ENCODE assay signal across 18 cellular contexts in the genomic region with DNA sequence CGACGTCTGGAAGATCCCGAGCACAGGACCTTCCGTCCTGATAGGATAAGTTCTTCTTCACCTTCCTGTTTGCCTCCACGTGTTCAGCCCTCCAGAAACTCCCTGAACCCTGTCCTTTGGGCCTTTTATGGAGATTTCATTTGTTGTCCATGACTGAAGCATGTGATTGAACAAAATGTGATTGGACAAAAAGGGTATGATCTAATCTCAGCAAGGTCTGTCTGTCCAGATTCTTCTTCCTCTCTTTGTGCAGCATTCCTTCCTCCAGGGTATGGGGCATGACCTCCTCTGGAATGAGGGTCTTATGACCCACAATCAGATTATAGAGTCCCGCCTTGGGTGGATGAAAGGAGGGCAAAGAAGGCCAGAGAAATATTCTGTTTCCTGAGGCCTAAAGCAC. TPM values are rescaled to one million over a fixed set of nuclear protein-coding genes. Genes with fewer than 3 reads are reported as not detected.
DNase-seq lines count a peak whose midpoint lies in the region; ATAC-seq and TF ChIP-seq lines count a peak whose summit lies in the region.
"Had no signal": no experiment of that assay in that cellular context is flagged by ENCODE, and none has a peak within 500 bp of the region (broad histone marks: within the 10 kb centered on the region; RNA-seq: fewer than 3 reads in every experiment).

A gene (minus strand): TSS at position 101 of the 400 bp plus-strand sequence. CDS start 95,684 bp downstream, outside the sequence.

- H3K36me3 Mint-ChIP-seq in GM23338 (ENCODE audit: low read depth), result no peaks in the 10 kb centered on the region
- no peaks in the 10 kb centered on the region for H3K36me3 Mint-ChIP-seq in endothelial cell (ENCODE audit: low read depth, unreplicated experiment)
- H3K36me3 Mint-ChIP-seq: CD4-positive, CD25-positive, alpha-beta regulatory T cell; CD8-positive, alpha-beta memory T cell; IgD-negative memory B cell had no signal

- H3K27ac Mint-ChIP-seq in GM23338, result no peak within 1 kb of the TSS
- peak within 1 kb of the TSS; percentile 3 for H3K27ac Mint-ChIP-seq in endothelial cell (ENCODE audit: unreplicated experiment)
- H3K27ac Mint-ChIP-seq: CD4-positive, CD25-positive, alpha-beta regulatory T cell; CD8-positive, alpha-beta memory T cell; HFFc6 had no signal

- H3K9me3 Mint-ChIP-seq in GM23338, result no peaks in the 10 kb centered on the region; the same call in 2 of the 3 replicates
- H3K9me3 Mint-ChIP-seq in endothelial cell (ENCODE audit: unreplicated experiment), result no peaks in the 10 kb centered on the region
- H3K9me3 Mint-ChIP-seq: HFFc6, IgD-negative memory B cell had no signal

- TF ChIP-seq CTCF in GM23338 (conservative IDR thresholded peaks at IDR 0.05; ENCODE audit: low read depth in 2 of 2), result no peak
- TF ChIP-seq CTCF in endothelial cell (IDR thresholded peaks at IDR 0.05; ENCODE audit: unreplicated experiment), result no peak
- no peak for TF ChIP-seq CTCF in tibial nerve (IDR thresholded peaks at IDR 0.05)

- peaks cover 6% of the 10 kb centered on the region for H3K9me2 ChIP-seq in GM23338 (ENCODE audit: insufficient read depth)

- H3K4me1 Mint-ChIP-seq in GM23338 (no peaks in the 10 kb centered on the region; the same call in 2 of the 3 replicates), endothelial cell (ENCODE audit: unreplicated experiment) (peaks cover 3% of the 10 kb centered on the region)
- H3K4me1 Mint-ChIP-seq: CD4-positive, CD25-positive, alpha-beta regulatory T cell; CD8-positive, alpha-beta memory T cell had no signal

- no peak for TF ChIP-seq EP300 in tibial nerve (IDR thresholded peaks at IDR 0.05)

- peaks cover 3% of the 10 kb centered on the region; the same call in 1 of the 2 replicates for H3K4me1 ChIP-seq in GM23338 (ENCODE audit: insufficient read depth)
- peaks cover 0 to 38% (median 8%) of the 10 kb centered on the region in 4 donors for H3K4me1 ChIP-seq in tibial nerve
- H3K4me1 ChIP-seq: Caco-2 had no signal

- H3K36me3 ChIP-seq in GM23338 (ENCODE audit: insufficient read depth) (no peaks in the 10 kb centered on the region), tibial nerve (no peaks in the 10 kb centered on the region)
- H3K36me3 ChIP-seq: BE2C had no signal

- peaks cover 34% of the 10 kb centered on the region for H3K27me3 Mint-ChIP-seq in GM23338 (ENCODE audit: insufficient read depth, low read depth, poor library complexity)
- H3K27me3 Mint-ChIP-seq in endothelial cell (ENCODE audit: unreplicated experiment), result peaks cover 11% of the 10 kb centered on the region

- H3K4me3 ChIP-seq in GM23338, result no peak within 1 kb of the TSS
- no peak within 1 kb of the TSS for H3K4me3 ChIP-seq in tibial nerve
- H3K4me3 ChIP-seq: GM23248 had no signal

- intact Hi-C loops in sciatic nerve (cut with DNase I) (no loop called here), posterior cingulate gyrus (cut with DNase I) (no loop called here)

- WGBS in tibial nerve, 2 donors, result 91 to 95% methylated on average over 6 of the region's 6 CpGs

- H3K27ac ChIP-seq in GM23338 (ENCODE audit: low read depth) (no peak within 1 kb of the TSS), tibial nerve (peak within 1 kb of the TSS in 1 of 4 donors; percentile 12)
- H3K27ac ChIP-seq: GM23248 had no signal

- TF ChIP-seq POLR2A in tibial nerve (IDR thresholded peaks at IDR 0.05), result no peak

- peak; percentile 3 for DNase-seq in GM23338 (ENCODE audit: low spot score)
- DNase-seq in endothelial cell (ENCODE audit: low spot score), result no peak
- DNase-seq in sciatic nerve (ENCODE audit: low spot score), result no peak
- no peak for DNase-seq in tibial nerve (ENCODE audit: low spot score in 2 of 2)
- no peak for DNase-seq in posterior cingulate gyrus
- no peak for DNase-seq in NCI-H1694 treated with DMSO at 0.1 percent for 48 hours (lab: John Stamatoyannopoulos, UW)
- DNase-seq: BE2C; C1 segment of cervical spinal cord; Caco-2; CD4-positive, CD25-positive, alpha-beta regulatory T cell; CD8-positive, alpha-beta memory T cell; GM23248; H7; HFFc6 had no signal

- H4K20me1 ChIP-seq in GM23338 (replicated peaks; ENCODE audit: insufficient read depth), result 0 out of 2 replicates have a peak, but pooled peaks cover 6% of the 10 kb centered on the region

- H3F3A ChIP-seq in GM23338 (replicated peaks; ENCODE audit: low read depth), result no peaks in the 10 kb centered on the region

- ATAC-seq in GM23338 (no peak), sciatic nerve (no peak), HG02571 (IDR thresholded peaks at IDR 0.05; ENCODE audit: unreplicated experiment) (no peak)
- ATAC-seq: HCT116 had no signal

- H3K4me3 Mint-ChIP-seq in GM23338 (no peak within 1 kb of the TSS), endothelial cell (ENCODE audit: unreplicated experiment) (no peak within 1 kb of the TSS)
- H3K4me3 Mint-ChIP-seq: CD4-positive, CD25-positive, alpha-beta regulatory T cell; CD8-positive, alpha-beta memory T cell; HFFc6; IgD-negative memory B cell had no signal

- H3K9me3 ChIP-seq in tibial nerve, result no peaks in the 10 kb centered on the region
- H3K9me3 ChIP-seq: BE2C, Caco-2 had no signal

- no peak within 1 kb of the TSS for H3K4me2 ChIP-seq in GM23338

- no peaks in the 10 kb centered on the region for H3K79me2 ChIP-seq in GM23338 (replicated peaks; ENCODE audit: insufficient read depth)

- H3K27me3 ChIP-seq in GM23338 (ENCODE audit: insufficient read depth) (peaks cover 41% of the 10 kb centered on the region), tibial nerve (no peaks in the 10 kb centered on the region)

- no peak within 1 kb of the TSS for H2AFZ ChIP-seq in GM23338
- H2AFZ ChIP-seq: GM23248 had no signal

TF ChIP-seq in GM23338, 12 proteins besides CTCF, POLR2A, EP300 and RAD21:
- TF ChIP-seq ZNF114 (CRISPR knock-in tag; IDR thresholded peaks at IDR 0.05), result no peak
- no peak for TF ChIP-seq POLR2AphosphoS5 (IDR thresholded peaks at IDR 0.05; ENCODE audit: low read depth)

RNA-seq across cellular contexts. Expression of the gene that starts here (rescaled TPM):
- total RNA-seq in GM23338 (2014; rRNA removed; shearing (Covaris generic)), result not detected in 2 replicates
- 0.05 and 0.42 TPM in 2 replicates for polyA plus RNA-seq in GM23338 (2016; fragmentation: Nextera tagmentation; extraction: Ambion mirVana)
- total RNA-seq in endothelial cell (ENCODE audit: unreplicated experiment) (not detected), sciatic nerve (24.0 TPM), tibial nerve (100 to 1,000 TPM in 1 of 4 donors, 10 to 100 TPM in 2, 1 to 10 TPM in 1; 6.3 to 124 (median 15.6) TPM)
- total RNA-seq: A172; CD8-positive, alpha-beta memory T cell; H7 had no signal
- polyA plus RNA-seq: CD4-positive, CD25-positive, alpha-beta regulatory T cell; CD8-positive, alpha-beta memory T cell; IgD-negative memory B cell had no signal

Comparison
In these comparisons a context has a peak if more than half of its experiments do, and no peak if none do; other contexts are left out.
1. Peak in DNase-seq in GM23338; RNA of the gene not detected or under 1 TPM.